8 cellular contexts compared by ENCODE assay signal in genomic region chr5:136133416-136134383, GRCh38. TPM values are rescaled to one million over a fixed set of nuclear protein-coding genes. Genes with fewer than 3 reads are reported as not detected.
A peak's percentile ranks its signal among the peaks of the same experiment; 100 is the strongest.
DNase-seq lines count a peak whose midpoint lies in the region; ATAC-seq and TF ChIP-seq lines count a peak whose summit lies in the region.

No MANE protein-coding gene starts in this region.

- no peaks in the 10 kb centered on the region for H3K36me3 Mint-ChIP-seq in activated CD4-positive, alpha-beta T cell treated with anti-CD3 and anti-CD28 coated beads for 36 hours (ENCODE audit: low read depth)

- H3K4me2 ChIP-seq in osteoblast (ENCODE audit: insufficient read depth, low read length): peak overlapping the region; percentile 86

- H3K4me1 Mint-ChIP-seq in activated CD4-positive, alpha-beta T cell treated with anti-CD3 and anti-CD28 coated beads for 36 hours: peaks cover 25% of the 10 kb centered on the region

- H2AFZ ChIP-seq in osteoblast (ENCODE audit: low read length): peak overlapping the region; percentile 91

- H3K9me3 Mint-ChIP-seq in activated CD4-positive, alpha-beta T cell treated with anti-CD3 and anti-CD28 coated beads for 36 hours (ENCODE audit: low read depth): no peaks in the 10 kb centered on the region

- CTCF ChIA-PET in activated CD4-positive, alpha-beta T cell treated with anti-CD3 and anti-CD28 coated beads for 36 hours (lab: Charles Lee): interaction anchor here (1.2 kb wide), 1 partner anchor 9 kb away, joined by 5 read pairs; no protein-coding TSS in a partner anchor

- no peak for TF ChIP-seq POLR2A in heart left ventricle (IDR thresholded peaks at IDR 0.05)

- H3K27me3 Mint-ChIP-seq in activated CD4-positive, alpha-beta T cell treated with anti-CD3 and anti-CD28 coated beads for 36 hours: peaks cover 35% of the 10 kb centered on the region

- H4K20me1 ChIP-seq in osteoblast (ENCODE audit: insufficient read depth, low read length): peaks cover 48% of the 10 kb centered on the region

- H3K27ac ChIP-seq in heart left ventricle (peak overlapping the region; percentile 84 to 100 (median 98)), osteoblast (ENCODE audit: low read depth, low read length) (peak overlapping the region; percentile 86)

- H3K27me3 ChIP-seq in heart left ventricle: no peaks in the 10 kb centered on the region
- H3K27me3 ChIP-seq in osteoblast (ENCODE audit: insufficient read depth, low read length): peaks cover 4% of the 10 kb centered on the region

- peaks cover 7 to 71% (median 48%) of the 10 kb centered on the region in 12 donors for H3K4me1 ChIP-seq in heart left ventricle
- peaks cover 18% of the 10 kb centered on the region for H3K4me1 ChIP-seq in osteoblast (ENCODE audit: insufficient read depth, low read length)

- no peaks in the 10 kb centered on the region for H3K9me3 ChIP-seq in heart left ventricle
- no peaks in the 10 kb centered on the region for H3K9me3 ChIP-seq in osteoblast (ENCODE audit: low read depth, low read length)

- peaks cover 66% of the 10 kb centered on the region for H3K79me2 ChIP-seq in osteoblast (ENCODE audit: insufficient read depth, low read length)

- peak overlapping the region; percentile 80 to 95 (median 90) for H3K4me3 ChIP-seq in heart left ventricle
- H3K4me3 ChIP-seq in osteoblast (ENCODE audit: insufficient read depth, low read length): peak overlapping the region; percentile 84

- ATAC-seq in activated CD4-positive, alpha-beta T cell treated with anti-CD3 and anti-CD28 coated beads for 36 hours: no peak
- ATAC-seq in HG02759 (IDR thresholded peaks at IDR 0.05; ENCODE audit: unreplicated experiment): peak; percentile 5
- peak in 3 of 4 donors; percentile 13 to 39 (median 30) for ATAC-seq in heart left ventricle

- DNase-seq in activated CD4-positive, alpha-beta T cell treated with anti-CD3 and anti-CD28 coated beads for 36 hours: peak; percentile 12
- DNase-seq in activated CD4-positive, alpha-beta T cell treated with anti-CD3 and anti-CD28 coated beads, Interleukin-2, amount 50 U/mL, for 4 hours: no peak
- DNase-seq in NCI-H510A (lab: John Stamatoyannopoulos, UW) (peak; percentile 4), amniotic epithelial cell (ENCODE audit: low read depth) (peak; percentile 59), heart left ventricle (peak; percentile 46 to 67 (median 52)), osteoblast (ENCODE audit: insufficient read length, low spot score, missing footprints) (no peak), activated gamma-delta T cell (lab: John Stamatoyannopoulos, UW) (no peak)

- WGBS in heart left ventricle, 4 donors: 1 to 2% (median 1%) methylated on average over 25 of the region's 25 CpGs

- POLR2A ChIA-PET in activated CD4-positive, alpha-beta T cell treated with anti-CD3 and anti-CD28 coated beads for 36 hours (lab: Charles Lee): interaction anchor here (0.6 to 0.7 kb wide), 2 partner anchors 86 to 1034 kb away, joined by 4 read pairs; no protein-coding TSS in a partner anchor

- TF ChIP-seq CTCF in heart left ventricle (IDR thresholded peaks at IDR 0.05): no peak
- TF ChIP-seq CTCF in osteoblast (IDR thresholded peaks at IDR 0.05; ENCODE audit: extremely low read depth, low read depth, low read length): no peak

- H3K4me3 Mint-ChIP-seq in activated CD4-positive, alpha-beta T cell treated with anti-CD3 and anti-CD28 coated beads for 36 hours: peak overlapping the region; percentile 74

- peak overlapping the region; percentile 65 for H3K27ac Mint-ChIP-seq in activated CD4-positive, alpha-beta T cell treated with anti-CD3 and anti-CD28 coated beads for 36 hours

- H3K36me3 ChIP-seq in heart left ventricle (no peaks in the 10 kb centered on the region), osteoblast (ENCODE audit: insufficient read depth, low read length) (no peaks in the 10 kb centered on the region)

- intact Hi-C loops in activated CD4-positive, alpha-beta T cell treated with anti-CD3 and anti-CD28 coated beads for 36 hours (cut with DNase I, micrococcal nuclease): loop anchor here in 1 of 2 experiments (5.0 kb wide), 1 partner anchor 96 kb away; no protein-coding TSS in a partner anchor
- intact Hi-C loops in heart left ventricle (cut with DNase I): loop anchor here (2.0 to 5.0 kb wide), 4 partner anchors 41 to 51 kb away; no protein-coding TSS in a partner anchor

RNA-seq across cellular contexts. Expression of gene SMAD5, which starts 1.1 kb away (rescaled TPM):
- total RNA-seq in activated CD4-positive, alpha-beta T cell treated with anti-CD3 and anti-CD28 coated beads for 36 hours: 1 to 10 TPM; 5.4 to 7.7 TPM
- total RNA-seq in heart left ventricle (10 to 100 TPM; 24.9 to 53.3 (median 36.4) TPM), osteoblast (58.6 and 61.6 TPM in 2 replicates)
- 10 to 100 TPM in 1 of 2 donors, 1 to 10 TPM in 1; 6.9 to 12.0 TPM for polyA plus RNA-seq in heart left ventricle

RNA-seq across cellular contexts. Expression of gene SMIM32, which starts 59.3 kb away (rescaled TPM):
- not detected for total RNA-seq in activated CD4-positive, alpha-beta T cell treated with anti-CD3 and anti-CD28 coated beads for 36 hours
- total RNA-seq in heart left ventricle (not detected), osteoblast (not detected in 2 replicates)
- not detected for polyA plus RNA-seq in heart left ventricle

Comparison
In these comparisons a context has a peak if more than half of its experiments do, and no peak if none do; other contexts are left out.
1. DNase-seq: peak in activated CD4-positive, alpha-beta T cell treated with anti-CD3 and anti-CD28 coated beads for 36 hours (single experiment), NCI-H510A (single experiment), amniotic epithelial cell (single experiment) and heart left ventricle (5 of 5); none in activated CD4-positive, alpha-beta T cell treated with anti-CD3 and anti-CD28 coated beads, Interleukin-2, amount 50 U/mL, for 4 hours (0 of 2), osteoblast (single experiment) and activated gamma-delta T cell (single experiment).